ENCODE assay signal across 21 cellular contexts in the genomic region with DNA sequence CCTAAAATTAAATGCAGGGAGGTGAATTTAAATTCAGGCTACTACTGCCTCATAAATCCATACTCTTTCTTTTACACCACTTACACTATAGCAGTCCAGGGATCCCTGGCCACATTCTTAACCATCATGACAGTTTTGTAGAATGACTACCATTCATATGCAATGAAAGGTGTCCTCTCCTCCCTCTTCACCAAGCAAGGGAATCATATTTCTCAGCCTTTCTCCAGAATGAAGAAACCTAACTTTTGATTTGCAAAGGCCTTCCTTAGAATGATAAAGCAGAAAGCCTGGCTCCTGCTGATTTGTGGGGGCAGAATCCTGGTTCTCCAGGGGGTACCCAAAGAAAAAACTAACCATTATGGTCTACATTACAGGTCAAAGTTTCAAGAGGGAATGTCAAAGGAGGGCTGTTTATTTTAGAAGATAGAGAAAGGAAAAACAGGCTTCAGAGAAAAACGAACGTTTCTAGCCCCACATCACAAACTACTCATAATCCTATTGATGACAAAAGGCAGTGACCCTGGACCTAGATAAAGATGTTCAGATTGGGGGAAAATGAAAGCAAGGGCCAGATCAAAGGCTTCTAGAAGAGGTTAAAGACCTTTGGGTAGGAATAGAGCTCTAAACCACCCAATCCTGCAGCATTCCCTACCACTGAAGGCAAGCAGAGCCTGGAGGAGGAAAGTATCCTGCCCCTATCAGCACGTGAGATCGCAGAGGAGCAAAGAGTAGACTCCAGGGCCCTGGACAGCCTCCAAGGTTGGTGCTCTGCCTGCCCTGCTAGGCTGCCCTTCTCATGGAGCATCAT. TPM values are rescaled to one million over a fixed set of nuclear protein-coding genes. Genes with fewer than 3 reads are reported as not detected.
DNase-seq lines count a peak whose midpoint lies in the region; ATAC-seq, FAIRE-seq and TF ChIP-seq lines count a peak whose summit lies in the region.
"Had no signal": no experiment of that assay in that cellular context is flagged by ENCODE, and none has a peak within 500 bp of the region (broad histone marks: within the 10 kb centered on the region; RNA-seq: fewer than 3 reads in every experiment).

No MANE protein-coding gene starts in this region.

- H2AFZ ChIP-seq in mammary epithelial cell (ENCODE audit: low read depth, low read length), result peak overlapping the region; percentile 12

- in situ Hi-C loops in mammary epithelial cell (cut with MboI; ENCODE audit: low sequenced_read_pairs in 2 of 2), result no loop called here

- H3K27me3 Mint-ChIP-seq in activated T-helper 17 cell treated with anti-CD3 and anti-CD28 coated beads, Interleukin-2, amount 50 U/mL, for 72 hours, result peaks cover 8% of the 10 kb centered on the region
- peaks cover 8% of the 10 kb centered on the region for H3K27me3 Mint-ChIP-seq in progenitor cell of endocrine pancreas

- no peaks in the 10 kb centered on the region for H4K20me1 ChIP-seq in mammary epithelial cell (ENCODE audit: insufficient read depth, low read length)

- H3K27me3 ChIP-seq in mammary epithelial cell (ENCODE audit: insufficient read depth, low read length), result no peaks in the 10 kb centered on the region
- peaks cover 0 to 4% of the 10 kb centered on the region in 2 donors for H3K27me3 ChIP-seq in breast epithelium
- peaks cover 85% of the 10 kb centered on the region for H3K27me3 ChIP-seq in iPS-20b (ENCODE audit: insufficient read depth, low read length)

- H3K79me2 ChIP-seq in mammary epithelial cell (ENCODE audit: insufficient read depth, low read length), result no peaks in the 10 kb centered on the region

- H3K27ac ChIP-seq in mammary epithelial cell (ENCODE audit: insufficient read depth, low read depth, low read length) (no peak overlapping the region), breast epithelium (no peak overlapping the region), iPS-20b (ENCODE audit: low read length) (no peak overlapping the region)
- H3K27ac ChIP-seq: A549, RWPE1, SJCRH30 had no signal

- no peak for ATAC-seq in activated T-helper 17 cell treated with anti-CD3 and anti-CD28 coated beads, Interleukin-2, amount 50 U/mL, for 72 hours (replicated peaks)
- ATAC-seq in HG03159 (IDR thresholded peaks at IDR 0.05; ENCODE audit: unreplicated experiment), result no peak
- ATAC-seq: A549 had no signal

- peak overlapping the region; percentile 14 for H3K27ac Mint-ChIP-seq in activated T-helper 17 cell treated with anti-CD3 and anti-CD28 coated beads, Interleukin-2, amount 50 U/mL, for 72 hours
- peak overlapping the region; percentile 26 for H3K27ac Mint-ChIP-seq in progenitor cell of endocrine pancreas
- H3K27ac Mint-ChIP-seq: IgD-negative memory B cell had no signal

- H3K9me3 Mint-ChIP-seq in activated T-helper 17 cell treated with anti-CD3 and anti-CD28 coated beads, Interleukin-2, amount 50 U/mL, for 72 hours, result no peaks in the 10 kb centered on the region
- no peaks in the 10 kb centered on the region for H3K9me3 Mint-ChIP-seq in progenitor cell of endocrine pancreas (ENCODE audit: low read depth)
- H3K9me3 Mint-ChIP-seq: IgD-negative memory B cell had no signal

- no peak overlapping the region for H3K9ac ChIP-seq in mammary epithelial cell (ENCODE audit: insufficient read depth, low read length)
- no peak overlapping the region for H3K9ac ChIP-seq in iPS-20b (ENCODE audit: low read depth, low read length)

- H3K4me1 ChIP-seq in mammary epithelial cell (ENCODE audit: insufficient read depth, low read length), result peaks cover 14% of the 10 kb centered on the region
- no peaks in the 10 kb centered on the region for H3K4me1 ChIP-seq in breast epithelium
- H3K4me1 ChIP-seq in iPS-20b (ENCODE audit: insufficient read depth, low read length), result peaks cover 47% of the 10 kb centered on the region
- H3K4me1 ChIP-seq: A549, SJCRH30 had no signal

- CTCF ChIA-PET in mammary epithelial cell (lab: Charles Lee; ENCODE audit: low non-redundant PET), result no interaction called here

- DNase-seq in mammary epithelial cell, result no peak
- no peak for DNase-seq in breast epithelium (ENCODE audit: low spot score in 2 of 2)
- DNase-seq in progenitor cell of endocrine pancreas (ENCODE audit: low spot score, unreplicated experiment), result no peak
- DNase-seq in RKO (ENCODE audit: low spot score), result no peak
- no peak for DNase-seq in H54 (ENCODE audit: insufficient read length, low spot score)
- DNase-seq: COR-L47, NCI-H1930, NCI-H2171 treated with DMSO at 0.1 percent for 48 hours, NCI-H510A treated with DMSO at 0.1 percent for 48 hours, SJCRH30 had no signal

- peaks cover 4% of the 10 kb centered on the region for H3K4me1 Mint-ChIP-seq in activated T-helper 17 cell treated with anti-CD3 and anti-CD28 coated beads, Interleukin-2, amount 50 U/mL, for 72 hours
- H3K4me1 Mint-ChIP-seq in progenitor cell of endocrine pancreas (ENCODE audit: low read depth), result peaks cover 3% of the 10 kb centered on the region
- H3K4me1 Mint-ChIP-seq: IgD-negative memory B cell had no signal

- no peak overlapping the region for H3K4me3 Mint-ChIP-seq in activated T-helper 17 cell treated with anti-CD3 and anti-CD28 coated beads, Interleukin-2, amount 50 U/mL, for 72 hours
- H3K4me3 Mint-ChIP-seq in progenitor cell of endocrine pancreas (ENCODE audit: low read depth), result no peak overlapping the region
- H3K4me3 Mint-ChIP-seq: IgD-negative memory B cell had no signal

- H3K4me3 ChIP-seq in mammary epithelial cell (replicated peaks in 1 of 3; ENCODE audit: insufficient read depth in 1 of 3, low read depth in 2 of 3, low read length in 3 of 3), result no peak overlapping the region
- H3K4me3 ChIP-seq in breast epithelium, result no peak overlapping the region
- H3K4me3 ChIP-seq in iPS-20b (ENCODE audit: low read length), result peak overlapping the region; percentile 56
- H3K4me3 ChIP-seq: A549, SJCRH30 had no signal

- intact Hi-C loops in mammary epithelial cell (cut with micrococcal nuclease), result no loop called here
- intact Hi-C loops in breast epithelium (cut with DNase I; ENCODE audit: low total_unique reads), result no loop called here

- TF ChIP-seq CTCF in mammary epithelial cell (conservative IDR thresholded peaks at IDR 0.05 in 1 of 2, IDR thresholded peaks at IDR 0.05 in 1 of 2; ENCODE audit: extremely low read depth in 1 of 2, insufficient read depth in 1 of 2, low read depth in 1 of 2, low read length in 2 of 2), result no peak
- TF ChIP-seq CTCF in breast epithelium (IDR thresholded peaks at IDR 0.05), result no peak
- no peak for TF ChIP-seq CTCF in progenitor cell of endocrine pancreas (IDR thresholded peaks at IDR 0.05; ENCODE audit: unreplicated experiment)

- no peaks in the 10 kb centered on the region for H3K36me3 Mint-ChIP-seq in activated T-helper 17 cell treated with anti-CD3 and anti-CD28 coated beads, Interleukin-2, amount 50 U/mL, for 72 hours (ENCODE audit: low read depth)
- H3K36me3 Mint-ChIP-seq in progenitor cell of endocrine pancreas (ENCODE audit: insufficient read depth), result no peaks in the 10 kb centered on the region
- H3K36me3 Mint-ChIP-seq: CD14-positive monocyte had no signal

- no peaks in the 10 kb centered on the region for H3K9me3 ChIP-seq in mammary epithelial cell (replicated peaks; ENCODE audit: insufficient read depth, low read length)
- no peaks in the 10 kb centered on the region for H3K9me3 ChIP-seq in breast epithelium
- H3K9me3 ChIP-seq in iPS-20b (ENCODE audit: insufficient read depth, low read depth, low read length), result no peaks in the 10 kb centered on the region
- H3K9me3 ChIP-seq: A549, SJCRH30 had no signal

- WGBS in mammary epithelial cell (ENCODE audit: low coverage, missing lambda C conversion rate), result 75% methylated on average over 4 of the region's 4 CpGs

- H3K36me3 ChIP-seq in mammary epithelial cell (ENCODE audit: insufficient read depth, low read length), result no peaks in the 10 kb centered on the region
- H3K36me3 ChIP-seq in breast epithelium, result no peaks in the 10 kb centered on the region
- H3K36me3 ChIP-seq in iPS-20b (ENCODE audit: insufficient read depth, low read depth, low read length), result no peaks in the 10 kb centered on the region
- H3K36me3 ChIP-seq: SJCRH30 had no signal

- no peak overlapping the region for H3K4me2 ChIP-seq in mammary epithelial cell (ENCODE audit: insufficient read depth, low read depth, low read length)
- H3K4me2 ChIP-seq: A549 had no signal

- TF ChIP-seq POLR2A in breast epithelium (IDR thresholded peaks at IDR 0.05), result no peak
- no peak for TF ChIP-seq POLR2A in H54 (IDR thresholded peaks at IDR 0.05; ENCODE audit: low read depth, low read length)

- FAIRE-seq in H54 (lab: Jason Lieb, UNC), result no peak
- FAIRE-seq: A549, G401.6, GM12891 had no signal

- dilution Hi-C loops in mammary epithelial cell (cut with HindIII; ENCODE audit: low sequenced_read_pairs), result no loop called here

- BruUV-seq in mammary epithelial cell (replicated peaks; lab: Mats Ljungman, UMichigan), result no TSS peak

RNA-seq across cellular contexts. Expression of gene WNT8A, which starts 11.5 kb away (rescaled TPM):
- total RNA-seq in mammary epithelial cell, result not detected
- not detected for polyA plus RNA-seq in mammary epithelial cell
- polyA minus RNA-seq in mammary epithelial cell, result not detected
- total RNA-seq in breast epithelium, result not detected
- total RNA-seq in activated T-helper 17 cell treated with anti-CD3 and anti-CD28 coated beads, Interleukin-2, amount 50 U/mL, for 72 hours, result not detected
- total RNA-seq in progenitor cell of endocrine pancreas, result not detected in 2 replicates
- total RNA-seq: LHCN-M2, OCI-LY7, SJCRH30 had no signal
- polyA plus RNA-seq: A549, CD14-positive monocyte, IgD-negative memory B cell had no signal

RNA-seq across cellular contexts. Expression of gene NME5, which starts 43.9 kb away (rescaled TPM):
- total RNA-seq in mammary epithelial cell, result 1 to 10 TPM; 1.6 to 5.5 TPM
- 0.88 TPM for polyA plus RNA-seq in mammary epithelial cell
- polyA minus RNA-seq in mammary epithelial cell, result not detected
- total RNA-seq in breast epithelium, result 1 to 10 TPM; 1.9 to 3.9 (median 2.5) TPM
- not detected for total RNA-seq in activated T-helper 17 cell treated with anti-CD3 and anti-CD28 coated beads, Interleukin-2, amount 50 U/mL, for 72 hours
- total RNA-seq in progenitor cell of endocrine pancreas, result 9.9 and 11.0 TPM in 2 replicates
- total RNA-seq: OCI-LY7, SJCRH30 had no signal
- polyA plus RNA-seq: A549, CD14-positive monocyte, IgD-negative memory B cell had no signal
